12 cellular contexts compared by ENCODE assay signal in the genomic region with DNA sequence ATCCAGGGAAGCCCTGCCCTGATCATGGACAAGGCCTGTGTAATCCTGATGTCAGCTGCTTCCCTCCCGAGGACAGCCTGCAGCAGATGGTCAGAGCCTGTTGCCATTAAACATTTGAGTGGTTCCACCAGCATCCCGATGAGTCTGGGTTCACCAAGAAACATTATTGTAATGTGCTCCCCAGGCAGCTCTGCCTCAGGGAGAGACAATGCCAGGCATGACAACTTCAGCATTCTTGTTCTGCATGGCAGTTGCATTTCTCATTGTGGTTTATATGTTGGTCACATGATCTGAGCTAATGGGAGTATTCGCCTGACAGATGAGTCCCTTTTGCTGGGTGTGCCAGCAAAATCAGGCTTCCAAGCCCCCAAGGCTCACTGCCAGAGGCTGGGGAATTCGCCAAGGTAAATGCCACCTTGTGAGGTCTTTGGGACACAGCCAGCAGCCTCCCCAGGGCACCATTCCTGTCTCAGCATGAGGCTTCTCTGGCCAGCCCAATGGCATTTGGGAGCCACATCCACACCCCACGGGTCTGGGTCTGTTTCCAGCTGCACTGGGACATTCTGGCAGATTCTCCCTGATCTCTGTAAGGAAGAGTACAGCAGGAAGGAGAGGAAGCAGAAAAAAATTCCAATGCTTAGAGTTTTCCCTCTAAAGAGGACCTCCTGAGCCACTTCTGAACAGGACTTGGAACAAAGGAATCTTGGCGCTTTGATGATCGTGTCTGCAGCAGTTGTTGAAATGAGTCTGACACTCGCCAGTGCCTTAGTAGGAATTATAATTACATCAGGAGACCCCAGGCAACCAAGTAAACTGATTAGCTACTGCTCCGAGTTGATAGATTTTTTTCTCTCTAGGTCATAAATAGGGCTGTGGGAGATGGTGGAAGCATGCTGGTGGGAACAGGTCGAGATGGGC. TPM values are rescaled to one million over a fixed set of nuclear protein-coding genes. Genes with fewer than 3 reads are reported as not detected.
DNase-seq lines count a peak whose midpoint lies in the region; ATAC-seq and TF ChIP-seq lines count a peak whose summit lies in the region.
"Had no signal": no experiment of that assay in that cellular context is flagged by ENCODE, and none has a peak within 500 bp of the region (broad histone marks: within the 10 kb centered on the region; RNA-seq: fewer than 3 reads in every experiment).

No MANE protein-coding gene starts in this region.

- peak overlapping the region; percentile 11 for H3K4me2 ChIP-seq in mammary epithelial cell (ENCODE audit: insufficient read depth, low read depth, low read length)
- H3K4me2 ChIP-seq in osteoblast (ENCODE audit: insufficient read depth, low read length), result peak overlapping the region; percentile 23

- 3% methylated on average over 10 of the region's 10 CpGs for WGBS in mammary epithelial cell (ENCODE audit: low coverage, missing lambda C conversion rate)

- H3K36me3 Mint-ChIP-seq in immature natural killer cell (no peaks in the 10 kb centered on the region), endothelial cell (ENCODE audit: low read depth, unreplicated experiment) (no peaks in the 10 kb centered on the region)

- H3K9me3 Mint-ChIP-seq in immature natural killer cell (no peaks in the 10 kb centered on the region), endothelial cell (ENCODE audit: unreplicated experiment) (no peaks in the 10 kb centered on the region)
- H3K9me3 Mint-ChIP-seq: nephron progenitor cell had no signal

- intact Hi-C loops in mammary epithelial cell (cut with micrococcal nuclease), result loop anchor here (10.0 kb wide), 1 partner anchor 68 kb away; no protein-coding TSS in a partner anchor

- H3K79me2 ChIP-seq in mammary epithelial cell (ENCODE audit: insufficient read depth, low read length) (no peaks in the 10 kb centered on the region), osteoblast (ENCODE audit: insufficient read depth, low read length) (no peaks in the 10 kb centered on the region)

- no peaks in the 10 kb centered on the region for H3K9me3 ChIP-seq in mammary epithelial cell (replicated peaks; ENCODE audit: insufficient read depth, low read length)
- H3K9me3 ChIP-seq in osteoblast (ENCODE audit: low read depth, low read length), result no peaks in the 10 kb centered on the region

- no peaks in the 10 kb centered on the region for H3K36me3 ChIP-seq in mammary epithelial cell (ENCODE audit: insufficient read depth, low read length)
- H3K36me3 ChIP-seq in osteoblast (ENCODE audit: insufficient read depth, low read length), result no peaks in the 10 kb centered on the region

- H2AFZ ChIP-seq in mammary epithelial cell (ENCODE audit: low read depth, low read length) (no peak overlapping the region), osteoblast (ENCODE audit: low read length) (no peak overlapping the region)

- H3K9ac ChIP-seq in mammary epithelial cell (ENCODE audit: insufficient read depth, low read length), result no peak overlapping the region

- DNase-seq in GM04504 (ENCODE audit: low read depth), result peak; percentile 34
- DNase-seq in NCI-H226, result peak; percentile 71
- DNase-seq in mammary epithelial cell, result peak; percentile 76
- peak; percentile 73 for DNase-seq in osteoblast (ENCODE audit: insufficient read length, low spot score, missing footprints)
- no peak for DNase-seq in immature natural killer cell
- DNase-seq in inferior parietal cortex (ENCODE audit: extremely low spot score), result no peak
- no peak for DNase-seq in endothelial cell (ENCODE audit: low spot score)
- DNase-seq: NCI-H187 treated with DMSO at 0.1 percent for 48 hours, nephron progenitor cell had no signal

- no peaks in the 10 kb centered on the region for H3K27me3 ChIP-seq in mammary epithelial cell (ENCODE audit: insufficient read depth, low read length)
- H3K27me3 ChIP-seq in osteoblast (ENCODE audit: insufficient read depth, low read length), result peaks cover 11% of the 10 kb centered on the region

- in situ Hi-C loops in mammary epithelial cell (cut with MboI; ENCODE audit: low sequenced_read_pairs in 2 of 2), result no loop called here

- H3K4me3 ChIP-seq in mammary epithelial cell (replicated peaks in 1 of 3; ENCODE audit: insufficient read depth in 1 of 3, low read depth in 2 of 3, low read length in 3 of 3) (no peak overlapping the region), osteoblast (ENCODE audit: insufficient read depth, low read length) (no peak overlapping the region)
- H3K4me3 ChIP-seq: GM12878 had no signal

- H4K20me1 ChIP-seq in mammary epithelial cell (ENCODE audit: insufficient read depth, low read length), result no peaks in the 10 kb centered on the region
- H4K20me1 ChIP-seq in osteoblast (ENCODE audit: insufficient read depth, low read length), result no peaks in the 10 kb centered on the region

- BruUV-seq in mammary epithelial cell (replicated peaks; lab: Mats Ljungman, UMichigan), result no TSS peak

- H3K4me3 Mint-ChIP-seq in immature natural killer cell (no peak overlapping the region), endothelial cell (ENCODE audit: unreplicated experiment) (no peak overlapping the region)
- H3K4me3 Mint-ChIP-seq: nephron progenitor cell had no signal

- ATAC-seq in HG03565 (IDR thresholded peaks at IDR 0.05; ENCODE audit: unreplicated experiment), result no peak
- ATAC-seq: GM12878 had no signal

- no peaks in the 10 kb centered on the region for H3K27me3 Mint-ChIP-seq in immature natural killer cell (ENCODE audit: low read depth in 3 of 3)
- H3K27me3 Mint-ChIP-seq in endothelial cell (ENCODE audit: unreplicated experiment), result peaks cover 7% of the 10 kb centered on the region

- H3K4me1 Mint-ChIP-seq in immature natural killer cell, result no peaks in the 10 kb centered on the region
- H3K4me1 Mint-ChIP-seq in endothelial cell (ENCODE audit: unreplicated experiment), result peaks cover 14% of the 10 kb centered on the region

- H3K27ac Mint-ChIP-seq in immature natural killer cell (no peak overlapping the region), endothelial cell (ENCODE audit: unreplicated experiment) (no peak overlapping the region)
- H3K27ac Mint-ChIP-seq: nephron progenitor cell had no signal

- peaks cover 15% of the 10 kb centered on the region for H3K4me1 ChIP-seq in mammary epithelial cell (ENCODE audit: insufficient read depth, low read length)
- H3K4me1 ChIP-seq in osteoblast (ENCODE audit: insufficient read depth, low read length), result peaks cover 17% of the 10 kb centered on the region

- no peak for TF ChIP-seq CTCF in mammary epithelial cell (conservative IDR thresholded peaks at IDR 0.05 in 1 of 2, IDR thresholded peaks at IDR 0.05 in 1 of 2; ENCODE audit: extremely low read depth in 1 of 2, insufficient read depth in 1 of 2, low read depth in 1 of 2, low read length in 2 of 2)
- no peak for TF ChIP-seq CTCF in osteoblast (IDR thresholded peaks at IDR 0.05; ENCODE audit: extremely low read depth, low read depth, low read length)
- no peak for TF ChIP-seq CTCF in endothelial cell (IDR thresholded peaks at IDR 0.05; ENCODE audit: unreplicated experiment)

- dilution Hi-C loops in mammary epithelial cell (cut with HindIII; ENCODE audit: low sequenced_read_pairs), result no loop called here

- CTCF ChIA-PET in mammary epithelial cell (lab: Charles Lee; ENCODE audit: low non-redundant PET), result no interaction called here

- no peak overlapping the region for H3K27ac ChIP-seq in mammary epithelial cell (ENCODE audit: insufficient read depth, low read depth, low read length)
- no peak overlapping the region for H3K27ac ChIP-seq in osteoblast (ENCODE audit: low read depth, low read length)

RNA-seq across cellular contexts. Expression of a gene that starts 18.6 kb away (rescaled TPM):
- not detected for total RNA-seq in mammary epithelial cell
- polyA plus RNA-seq in mammary epithelial cell, result not detected
- polyA minus RNA-seq in mammary epithelial cell, result not detected
- not detected in 2 replicates for total RNA-seq in osteoblast
- polyA plus RNA-seq in immature natural killer cell, result not detected
- 6.1 TPM for total RNA-seq in endothelial cell (ENCODE audit: unreplicated experiment)
- total RNA-seq: activated CD8-positive, alpha-beta memory T cell treated with anti-CD3 and anti-CD28 coated beads for 36 hours; GM12878 had no signal
- polyA plus RNA-seq: GM12878 had no signal

Comparison
In these comparisons a context has a peak if more than half of its experiments do, and no peak if none do; other contexts are left out.
1. DNase-seq: peak in GM04504 (single experiment), NCI-H226 (single experiment), mammary epithelial cell (single experiment) and osteoblast (single experiment); none in immature natural killer cell (0 of 3), inferior parietal cortex (single experiment) and endothelial cell (single experiment).